8 cellular contexts compared by ENCODE assay signal in genomic region chr17:78112508-78113471, GRCh38. TPM values are rescaled to one million over a fixed set of nuclear protein-coding genes. Genes with fewer than 3 reads are reported as not detected.
DNase-seq lines count a peak whose midpoint lies in the region; ATAC-seq and TF ChIP-seq lines count a peak whose summit lies in the region.

No MANE protein-coding gene starts in this region.

- no peaks in the 10 kb centered on the region for H3K9me3 Mint-ChIP-seq in activated CD8-positive, alpha-beta memory T cell treated with anti-CD3 and anti-CD28 coated beads, Interleukin-2, amount 10 ng/mL, durations not matched to agents 7 days and 5 days (ENCODE audit: low read depth)
- no peaks in the 10 kb centered on the region for H3K9me3 Mint-ChIP-seq in endodermal cell
- H3K9me3 Mint-ChIP-seq in stimulated activated naive CD8-positive, alpha-beta T cell treated with anti-CD3 and anti-CD28 coated beads, Interleukin-15, amount 100 ng/mL, for 72 hours = no peaks in the 10 kb centered on the region

- TF ChIP-seq CTCF in endodermal cell (conservative IDR thresholded peaks at IDR 0.05) = peak; percentile 99

- H3K4me3 ChIP-seq in H7 (ENCODE audit: insufficient read depth, low read depth, low read length) = no peak overlapping the region
- H3K4me3 ChIP-seq in endodermal cell (ENCODE audit: low read length) = no peak overlapping the region

- no peak overlapping the region for H3K9ac ChIP-seq in endodermal cell (ENCODE audit: extremely low read depth, low read length, poor library complexity, severe bottlenecking)

- H3K36me3 ChIP-seq in H7 (replicated peaks; ENCODE audit: control insufficient read depth, insufficient read depth, low read length) (no peaks in the 10 kb centered on the region; the same call in 1 of the 2 replicates), endodermal cell (ENCODE audit: control insufficient read depth, insufficient read depth, low read length) (peaks cover 21% of the 10 kb centered on the region)

- no peak overlapping the region for H3K4me3 Mint-ChIP-seq in activated CD8-positive, alpha-beta memory T cell treated with anti-CD3 and anti-CD28 coated beads, Interleukin-2, amount 10 ng/mL, durations not matched to agents 7 days and 5 days
- no peak overlapping the region for H3K4me3 Mint-ChIP-seq in endodermal cell
- H3K4me3 Mint-ChIP-seq in stimulated activated naive CD8-positive, alpha-beta T cell treated with anti-CD3 and anti-CD28 coated beads, Interleukin-15, amount 100 ng/mL, for 72 hours = peak overlapping the region; percentile 29 to 56

- H3K27me3 Mint-ChIP-seq in activated CD8-positive, alpha-beta memory T cell treated with anti-CD3 and anti-CD28 coated beads, Interleukin-2, amount 10 ng/mL, durations not matched to agents 7 days and 5 days = no peaks in the 10 kb centered on the region
- no peaks in the 10 kb centered on the region for H3K27me3 Mint-ChIP-seq in endodermal cell (ENCODE audit: insufficient read depth)
- no peaks in the 10 kb centered on the region for H3K27me3 Mint-ChIP-seq in stimulated activated naive CD8-positive, alpha-beta T cell treated with anti-CD3 and anti-CD28 coated beads, Interleukin-15, amount 100 ng/mL, for 72 hours

- H3K27ac ChIP-seq in endodermal cell (ENCODE audit: low read depth, low read length) = no peak overlapping the region

- H3K4me1 Mint-ChIP-seq in activated CD8-positive, alpha-beta memory T cell treated with anti-CD3 and anti-CD28 coated beads, Interleukin-2, amount 10 ng/mL, durations not matched to agents 7 days and 5 days = peaks cover 34% of the 10 kb centered on the region
- H3K4me1 Mint-ChIP-seq in endodermal cell = no peaks in the 10 kb centered on the region
- H3K4me1 Mint-ChIP-seq in stimulated activated naive CD8-positive, alpha-beta T cell treated with anti-CD3 and anti-CD28 coated beads, Interleukin-15, amount 100 ng/mL, for 72 hours = peaks cover 66% of the 10 kb centered on the region

- CTCF ChIA-PET in activated CD8-positive, alpha-beta memory T cell treated with anti-CD3 and anti-CD28 coated beads, Interleukin-2, amount 10 ng/mL, durations not matched to agents 7 days and 5 days (lab: Charles Lee) = interaction anchor here (0.6 to 12.5 kb wide), 18 partner anchors 9 to 186 kb away, joined by 3 to 257 read pairs (median 4); partner anchors contain the start of genes AFMID, TK1, TMC6 and TMC8

- H3K36me3 Mint-ChIP-seq in activated CD8-positive, alpha-beta memory T cell treated with anti-CD3 and anti-CD28 coated beads, Interleukin-2, amount 10 ng/mL, durations not matched to agents 7 days and 5 days = peaks cover 34% of the 10 kb centered on the region
- H3K36me3 Mint-ChIP-seq in endodermal cell (ENCODE audit: low read depth) = peaks cover 44% of the 10 kb centered on the region

- 73 to 85% methylated on average over 18 to 33 of the region's 33 CpGs for WGBS in endodermal cell (ENCODE audit: insufficient coverage in 1 of 2, insufficient read length in 1 of 2), 2 experiments

- in situ Hi-C loops in Caki2 (cut with HindIII; ENCODE audit: low pct_unique_long_range_greater_than_20kb, low sequenced_read_pairs) = no loop called here

- H3K9me3 ChIP-seq in endodermal cell (ENCODE audit: control insufficient read depth, low read length) = no peaks in the 10 kb centered on the region

- no peaks in the 10 kb centered on the region for H3K4me1 ChIP-seq in endodermal cell (ENCODE audit: control insufficient read depth, insufficient read depth, low read length)

- H3K27ac Mint-ChIP-seq in activated CD8-positive, alpha-beta memory T cell treated with anti-CD3 and anti-CD28 coated beads, Interleukin-2, amount 10 ng/mL, durations not matched to agents 7 days and 5 days = peak overlapping the region; percentile 86
- H3K27ac Mint-ChIP-seq in endodermal cell = peak overlapping the region; percentile 25
- H3K27ac Mint-ChIP-seq in stimulated activated naive CD8-positive, alpha-beta T cell treated with anti-CD3 and anti-CD28 coated beads, Interleukin-15, amount 100 ng/mL, for 72 hours = peak overlapping the region; percentile 88 to 90

- no peaks in the 10 kb centered on the region for H3K27me3 ChIP-seq in H7 (ENCODE audit: control insufficient read depth, insufficient read depth, low read length)
- no peaks in the 10 kb centered on the region for H3K27me3 ChIP-seq in endodermal cell (ENCODE audit: control insufficient read depth, insufficient read depth, low read length, poor library complexity, severe bottlenecking)

- DNase-seq in Caki2 (ENCODE audit: low read depth) (peak; percentile 54), H7 (peak; percentile 99), NCI-H748 treated with DMSO at 0.1 percent for 48 hours (lab: John Stamatoyannopoulos, UW) (peak; percentile 16), endodermal cell (peak; percentile 99), mucosa of gallbladder (ENCODE audit: low spot score) (peak; percentile 66), cortex of kidney (lab: John Stamatoyannopoulos, UW) (no peak)
- DNase-seq in activated CD8-positive, alpha-beta memory T cell treated with anti-CD3 and anti-CD28 coated beads, Interleukin-2, amount 10 ng/mL, durations not matched to agents 7 days and 5 days = peak; percentile 83
- peak; percentile 81 for DNase-seq in stimulated activated naive CD8-positive, alpha-beta T cell treated with anti-CD3 and anti-CD28 coated beads, Interleukin-15, amount 100 ng/mL, for 72 hours

- peak; percentile 64 for ATAC-seq in activated CD8-positive, alpha-beta memory T cell treated with anti-CD3 and anti-CD28 coated beads, Interleukin-2, amount 10 ng/mL, durations not matched to agents 7 days and 5 days
- ATAC-seq in stimulated activated naive CD8-positive, alpha-beta T cell treated with anti-CD3 and anti-CD28 coated beads, Interleukin-15, amount 100 ng/mL, for 72 hours = peak; percentile 61

RNA-seq across cellular contexts. Expression of gene TMC6, which starts 15.8 kb away (rescaled TPM):
- total RNA-seq in Caki2 (2014; rRNA removed; shearing (Covaris generic); ENCODE audit: low replicate concordance) = 21.2 and 31.4 TPM in 2 replicates
- total RNA-seq in H7 (2014; rRNA removed; shearing (Covaris generic)) = 77.1 and 82.2 TPM in 2 replicates
- 100 to 1,000 TPM; 347 to 431 TPM for total RNA-seq in activated CD8-positive, alpha-beta memory T cell treated with anti-CD3 and anti-CD28 coated beads, Interleukin-2, amount 10 ng/mL, durations not matched to agents 7 days and 5 days
- 100 to 1,000 TPM; 143 to 149 TPM for total RNA-seq in endodermal cell
- polyA plus RNA-seq in endodermal cell (2013, experiment 1 of 2) = 30.0 TPM
- 29.6 TPM for polyA plus RNA-seq in endodermal cell (2013, experiment 2 of 2)
- 43.9 TPM for total RNA-seq in mucosa of gallbladder

RNA-seq across cellular contexts. Expression of gene TMC8, which starts 17.8 kb away (rescaled TPM):
- 0.14 and 0.17 TPM in 2 replicates for total RNA-seq in Caki2 (2014; rRNA removed; shearing (Covaris generic); ENCODE audit: low replicate concordance)
- total RNA-seq in H7 (2014; rRNA removed; shearing (Covaris generic)) = 0.67 and 3.3 TPM in 2 replicates
- 100 to 1,000 TPM; 251 to 292 TPM for total RNA-seq in activated CD8-positive, alpha-beta memory T cell treated with anti-CD3 and anti-CD28 coated beads, Interleukin-2, amount 10 ng/mL, durations not matched to agents 7 days and 5 days
- 1 to 10 TPM in 1 of 2 donors, under 1 TPM in 1; 0.90 to 3.0 TPM for total RNA-seq in endodermal cell
- 0.07 TPM for polyA plus RNA-seq in endodermal cell (2013, experiment 1 of 2)
- polyA plus RNA-seq in endodermal cell (2013, experiment 2 of 2) = 0.12 TPM
- total RNA-seq in mucosa of gallbladder = 16.2 TPM

RNA-seq across cellular contexts. Expression of gene C17orf99, which starts 33.4 kb away (rescaled TPM):
- not detected in 2 replicates for total RNA-seq in Caki2 (2014; rRNA removed; shearing (Covaris generic); ENCODE audit: low replicate concordance)
- not detected in 2 replicates for total RNA-seq in H7 (2014; rRNA removed; shearing (Covaris generic))
- total RNA-seq in activated CD8-positive, alpha-beta memory T cell treated with anti-CD3 and anti-CD28 coated beads, Interleukin-2, amount 10 ng/mL, durations not matched to agents 7 days and 5 days = not detected
- total RNA-seq in endodermal cell (not detected), mucosa of gallbladder (not detected)
- polyA plus RNA-seq in endodermal cell (2013, experiment 1 of 2) = not detected
- not detected for polyA plus RNA-seq in endodermal cell (2013, experiment 2 of 2)

RNA-seq across cellular contexts. Expression of gene SYNGR2, which starts 55.6 kb away (rescaled TPM):
- total RNA-seq in Caki2 (2014; rRNA removed; shearing (Covaris generic); ENCODE audit: low replicate concordance) = 213 and 286 TPM in 2 replicates
- total RNA-seq in H7 (2014; rRNA removed; shearing (Covaris generic)) = 24.4 and 24.5 TPM in 2 replicates
- 10 to 100 TPM; 41.2 to 80.3 TPM for total RNA-seq in activated CD8-positive, alpha-beta memory T cell treated with anti-CD3 and anti-CD28 coated beads, Interleukin-2, amount 10 ng/mL, durations not matched to agents 7 days and 5 days
- 10 to 100 TPM; 39.2 to 39.6 TPM for total RNA-seq in endodermal cell
- polyA plus RNA-seq in endodermal cell (2013, experiment 1 of 2) = 21.7 TPM
- 16.9 TPM for polyA plus RNA-seq in endodermal cell (2013, experiment 2 of 2)
- total RNA-seq in mucosa of gallbladder = 142 TPM

Comparison
In these comparisons a context has a peak if more than half of its experiments do, and no peak if none do; other contexts are left out.
1. H3K27ac Mint-ChIP-seq: peak in every context shown above with its lines; median percentile 89 in stimulated activated naive CD8-positive, alpha-beta T cell treated with anti-CD3 and anti-CD28 coated beads, Interleukin-15, amount 100 ng/mL, for 72 hours; 86 in activated CD8-positive, alpha-beta memory T cell treated with anti-CD3 and anti-CD28 coated beads, Interleukin-2, amount 10 ng/mL, durations not matched to agents 7 days and 5 days; 25 in endodermal cell.
2. H3K4me3 Mint-ChIP-seq: peak in stimulated activated naive CD8-positive, alpha-beta T cell treated with anti-CD3 and anti-CD28 coated beads, Interleukin-15, amount 100 ng/mL, for 72 hours (2 of 2); none in activated CD8-positive, alpha-beta memory T cell treated with anti-CD3 and anti-CD28 coated beads, Interleukin-2, amount 10 ng/mL, durations not matched to agents 7 days and 5 days (single experiment) and endodermal cell (single experiment).
3. RNA of gene TMC8, which starts 17.8 kb away (total RNA-seq): 251 to 292 TPM in activated CD8-positive, alpha-beta memory T cell treated with anti-CD3 and anti-CD28 coated beads, Interleukin-2, amount 10 ng/mL, durations not matched to agents 7 days and 5 days; 16.2 TPM in mucosa of gallbladder (single experiment), 0.67 to 3.3 TPM in H7, 0.90 to 3.0 TPM in endodermal cell and 0.14 to 0.17 TPM in Caki2; every median in the first group is over 10 times any median in the second.